In the genomic region with DNA sequence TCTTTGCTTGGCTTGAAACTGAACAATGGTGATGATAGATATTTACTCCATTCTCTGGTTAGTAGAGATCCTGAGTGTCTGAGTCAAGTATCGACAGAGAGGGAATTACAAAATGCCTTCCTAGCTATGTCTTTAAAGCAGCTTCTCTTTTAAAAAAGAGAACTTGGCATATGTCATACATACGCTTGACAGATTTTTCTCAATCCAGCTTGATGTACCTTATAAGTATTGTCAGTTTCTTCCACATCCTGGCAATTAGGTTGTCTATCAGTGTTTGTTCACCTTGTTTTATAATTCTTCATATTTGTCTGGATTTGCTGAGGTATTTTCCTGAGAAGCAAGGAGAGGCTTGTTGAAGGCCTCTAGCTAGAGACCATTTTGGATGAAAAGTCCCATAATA, we compare ENCODE assay signal across 7 cellular contexts.
"Had no signal": no experiment of that assay in that cellular context is flagged by ENCODE, and none has a peak within 500 bp of the region (broad histone marks: within the 10 kb centered on the region; RNA-seq: fewer than 3 reads in every experiment).

No MANE protein-coding gene starts in this region.

- H3K36me3 ChIP-seq: HAP-1 had no signal

- H3K9me3 Mint-ChIP-seq: HFFc6 had no signal

- H3K27ac ChIP-seq: GM23248, HL-60 had no signal

- H3K4me1 ChIP-seq: HAP-1 had no signal

- DNase-seq: GM23248, GOT3, H7, HFFc6 had no signal

- H3K4me3 ChIP-seq: GM23248, HAP-1 had no signal

- H3K9me3 ChIP-seq: HAP-1 had no signal

- H3K27ac Mint-ChIP-seq: HFFc6, IgD-negative memory B cell had no signal

- H3K4me3 Mint-ChIP-seq: HFFc6, IgD-negative memory B cell had no signal

- H2AFZ ChIP-seq: GM23248 had no signal

- H3K9ac ChIP-seq: GM23248 had no signal
